In genomic region chr3:71476950-71477349, GRCh38 we compare ENCODE assay signal across 23 cellular contexts.
"Had no signal": no experiment of that assay in that cellular context is flagged by ENCODE, and none has a peak within 500 bp of the region (broad histone marks: within the 10 kb centered on the region; RNA-seq: fewer than 3 reads in every experiment).

No MANE protein-coding gene starts in this region.

- DNase-seq: activated CD4-positive, alpha-beta T cell treated with anti-CD3 and anti-CD28 coated beads for 1 hour; activated CD4-positive, alpha-beta T cell treated with anti-CD3 and anti-CD28 coated beads, Interleukin-2, amount 50 U/mL, for 4 hours; activated CD8-positive, alpha-beta memory T cell treated with anti-CD3 and anti-CD28 coated beads, Interleukin-2, amount 10 ng/mL, durations not matched to agents 7 days and 5 days; activated effector memory CD4-positive, alpha-beta T cell treated with Interleukin-2 at 50 U/mL for 16 hours; activated T-cell treated with anti-CD3 and anti-CD28 coated beads, Interleukin-2, amount 50 U/mL, for 4 hours; aorta; cerebellar nuclear complex; dermis blood vessel endothelial cell; endodermal cell; gastrocnemius medialis; heart left ventricle; left lung; mammary epithelial cell; naive B cell; retina; stimulated activated CD4-positive, alpha-beta T cell treated with anti-CD3 and anti-CD28 coated beads, Interleukin-12 subunit alpha, Interleukin-12 subunit beta, amount 100 ng/mL, for 4 hours; stimulated activated CD4-positive, alpha-beta T cell treated with anti-CD3 and anti-CD28 coated beads, Interleukin-2, amount 100 ng/mL, for 24 hours; T-helper 9 cell; tibial artery had no signal

- H3K9me3 ChIP-seq: breast epithelium, gastrocnemius medialis, neutrophil had no signal

- H3K4me3 Mint-ChIP-seq: activated CD8-positive, alpha-beta memory T cell treated with anti-CD3 and anti-CD28 coated beads, Interleukin-2, amount 10 ng/mL, durations not matched to agents 7 days and 5 days; activated T-cell treated with anti-CD3 and anti-CD28 coated beads, Interleukin-2, amount 50 U/mL, for 4 hours; endodermal cell; naive B cell had no signal

- ATAC-seq: activated CD8-positive, alpha-beta memory T cell treated with anti-CD3 and anti-CD28 coated beads, Interleukin-2, amount 10 ng/mL, durations not matched to agents 7 days and 5 days; activated T-cell treated with anti-CD3 and anti-CD28 coated beads, Interleukin-2, amount 50 U/mL, for 4 hours; gastrocnemius medialis; heart left ventricle; left lung had no signal

- H3K4me3 ChIP-seq: breast epithelium, gastrocnemius medialis, heart left ventricle, left lung, tibial artery had no signal

- H3K27ac ChIP-seq: breast epithelium, gastrocnemius medialis, heart left ventricle, left lung, neutrophil, tibial artery had no signal

- H3K4me1 ChIP-seq: gastrocnemius medialis, left lung, tibial artery had no signal

- H3K27ac Mint-ChIP-seq: activated CD8-positive, alpha-beta memory T cell treated with anti-CD3 and anti-CD28 coated beads, Interleukin-2, amount 10 ng/mL, durations not matched to agents 7 days and 5 days; endodermal cell had no signal

- H3K27me3 ChIP-seq: breast epithelium, gastrocnemius medialis, heart left ventricle, left lung, neutrophil, tibial artery had no signal

- H3K27me3 Mint-ChIP-seq: activated CD8-positive, alpha-beta memory T cell treated with anti-CD3 and anti-CD28 coated beads, Interleukin-2, amount 10 ng/mL, durations not matched to agents 7 days and 5 days; naive B cell had no signal

- H3K36me3 ChIP-seq: breast epithelium, gastrocnemius medialis, heart left ventricle, left lung, neutrophil, tibial artery had no signal

- FAIRE-seq: keratinocyte, urothelium cell line had no signal
